Comparison of ENCODE assay signal across 8 cellular contexts in the genomic region with DNA sequence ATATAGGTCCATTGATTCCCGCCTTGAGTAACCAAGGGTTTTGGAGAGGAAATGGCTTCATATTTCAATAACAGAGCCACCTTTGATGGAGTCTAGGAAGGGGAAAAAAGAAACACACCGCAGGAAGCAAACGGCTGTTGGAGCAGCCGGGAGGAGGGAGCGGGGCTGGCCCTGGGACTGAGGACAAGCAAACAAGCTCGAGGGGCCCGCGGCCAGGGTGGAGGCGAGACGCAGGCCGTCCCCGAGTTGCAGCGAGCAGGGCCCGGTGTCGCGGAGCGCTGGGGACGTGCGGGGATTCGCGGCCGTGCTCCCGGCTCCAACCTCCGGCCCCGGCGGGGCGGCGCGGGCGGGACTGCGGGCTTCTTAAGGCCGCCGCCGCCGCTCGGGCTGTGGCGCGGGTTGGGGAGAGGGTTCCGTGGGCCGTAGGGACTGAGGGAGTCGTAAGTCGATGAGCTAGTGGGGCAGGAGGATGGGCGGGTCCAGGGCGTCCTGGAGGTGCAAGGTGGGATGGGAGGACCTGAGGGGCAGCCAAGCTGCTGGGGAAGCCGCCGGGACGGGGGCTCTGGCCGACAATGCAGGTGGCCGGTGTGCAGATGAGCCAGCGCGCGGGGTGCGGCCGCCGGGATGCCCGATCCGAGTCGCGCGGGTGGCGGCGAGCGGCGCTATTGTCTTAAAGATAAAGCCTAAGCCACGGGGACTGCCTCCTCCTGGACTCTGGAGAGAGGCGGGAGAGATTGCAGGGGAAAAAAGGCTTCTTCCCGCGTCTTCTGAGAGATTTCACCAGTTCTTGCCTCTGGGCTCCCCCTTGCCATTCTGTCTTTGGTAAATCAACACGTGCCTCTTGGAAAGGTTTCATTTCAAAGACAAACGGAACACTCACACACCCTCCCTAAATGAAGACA. TPM values are rescaled to one million over a fixed set of nuclear protein-coding genes. Genes with fewer than 3 reads are reported as not detected.
A peak's percentile ranks its signal among the peaks of the same experiment; 100 is the strongest.
DNase-seq lines count a peak whose midpoint lies in the region; ATAC-seq and TF ChIP-seq lines count a peak whose summit lies in the region.

No MANE protein-coding gene starts in this region.

- H3K27ac Mint-ChIP-seq in brain: peak overlapping the region; percentile 47 to 98 (median 93)

- H3K9me3 Mint-ChIP-seq in brain: no peaks in the 10 kb centered on the region

- no peaks in the 10 kb centered on the region for H3K79me2 ChIP-seq in Karpas-422 (ENCODE audit: low read length)

- H3K4me3 ChIP-seq in iPS-18a (ENCODE audit: low read length): peak overlapping the region; percentile 68
- H3K4me3 ChIP-seq in gastrocnemius medialis: peak overlapping the region; percentile 38 to 55 (median 45)
- no peak overlapping the region for H3K4me3 ChIP-seq in Karpas-422 (ENCODE audit: low read length)

- H3K9me3 ChIP-seq in iPS-18a (ENCODE audit: control insufficient read depth, low read depth, low read length) (no peaks in the 10 kb centered on the region), gastrocnemius medialis (no peaks in the 10 kb centered on the region), Karpas-422 (ENCODE audit: low read length) (no peaks in the 10 kb centered on the region)

- TF ChIP-seq CTCF in GM12872 (IDR thresholded peaks at IDR 0.05; ENCODE audit: insufficient read depth, low read depth, low read length) (0 out of 3 replicates have a peak, but pooled peaks have one; percentile 6), brain (conservative IDR thresholded peaks at IDR 0.05) (peak; percentile 67 to 75), gastrocnemius medialis (IDR thresholded peaks at IDR 0.05 in 4 of 5, conservative IDR thresholded peaks at IDR 0.05 in 1 of 5) (no peak)

- peak overlapping the region; percentile 91 to 95 (median 93) for H3K4me3 Mint-ChIP-seq in brain

- no peak overlapping the region for H3K4me2 ChIP-seq in Karpas-422 (ENCODE audit: low read depth, low read length, poor library complexity, severe bottlenecking)

- peaks cover 16% of the 10 kb centered on the region for H3K27me3 Mint-ChIP-seq in brain

- DNase-seq in ACHN (peak; percentile 74), NCI-H526 treated with DMSO at 0.1 percent for 48 hours (lab: John Stamatoyannopoulos, UW) (peak; percentile 55), gastrocnemius medialis (no peak), Karpas-422 (no peak)

- TF ChIP-seq POLR2A in gastrocnemius medialis (IDR thresholded peaks at IDR 0.05): no peak

- H3K27me3 ChIP-seq in iPS-18a (ENCODE audit: control insufficient read depth, insufficient read depth, low read length) (peaks cover 4% of the 10 kb centered on the region), gastrocnemius medialis (peaks cover 26 to 44% (median 28%) of the 10 kb centered on the region in 3 donors), Karpas-422 (ENCODE audit: low read length) (no peaks in the 10 kb centered on the region)

- H3K9ac ChIP-seq in iPS-18a (ENCODE audit: low read length): peak overlapping the region; percentile 70
- H3K9ac ChIP-seq in Karpas-422 (ENCODE audit: low read length): no peak overlapping the region

- intact Hi-C loops in gastrocnemius medialis (cut with DNase I; ENCODE audit: low total_unique reads): no loop called here

- H3K4me1 ChIP-seq in iPS-18a (ENCODE audit: control insufficient read depth, low read depth, low read length) (peaks cover 22% of the 10 kb centered on the region), gastrocnemius medialis (peaks cover 0 to 5% of the 10 kb centered on the region in 2 donors), Karpas-422 (ENCODE audit: low read length) (no peaks in the 10 kb centered on the region)

- H3K9me2 ChIP-seq in Karpas-422 (replicated peaks; ENCODE audit: insufficient read depth, low read length): no peaks in the 10 kb centered on the region

- H4K20me1 ChIP-seq in Karpas-422 (ENCODE audit: insufficient read depth, low read depth, low read length): no peaks in the 10 kb centered on the region

- H3K36me3 ChIP-seq in iPS-18a (ENCODE audit: control insufficient read depth, low read depth, low read length) (no peaks in the 10 kb centered on the region), gastrocnemius medialis (no peaks in the 10 kb centered on the region), Karpas-422 (ENCODE audit: insufficient read depth, low read length) (no peaks in the 10 kb centered on the region)

- peaks cover 42% of the 10 kb centered on the region for H3K4me1 Mint-ChIP-seq in brain

- in situ Hi-C loops in ACHN (cut with HindIII; ENCODE audit: low pct_ligation_motif_present, low pct_unique_long_range_greater_than_20kb, low sequenced_read_pairs): no loop called here
- in situ Hi-C loops in gastrocnemius medialis (cut with MboI; ENCODE audit: low sequenced_read_pairs in 4 of 4): no loop called here

- H2AFZ ChIP-seq in Karpas-422 (ENCODE audit: low read length): no peak overlapping the region

- ATAC-seq in HG03039 (IDR thresholded peaks at IDR 0.05; ENCODE audit: unreplicated experiment) (peak; percentile 64), gastrocnemius medialis (peak in 1 of 2 donors; percentile 11)

- no peaks in the 10 kb centered on the region for H3K36me3 Mint-ChIP-seq in brain

- H3K27ac ChIP-seq in iPS-18a (ENCODE audit: low read length): no peak overlapping the region
- no peak overlapping the region for H3K27ac ChIP-seq in gastrocnemius medialis
- no peak overlapping the region for H3K27ac ChIP-seq in Karpas-422 (ENCODE audit: low read length)

RNA-seq across cellular contexts. Expression of gene HAPLN1, which starts 1.5 kb away (rescaled TPM):
- 0.39 TPM for polyA plus RNA-seq in brain (ENCODE audit: insufficient read depth, low read depth, low replicate concordance)
- not detected for total RNA-seq in gastrocnemius medialis
- total RNA-seq in Karpas-422 (2014; rRNA removed; shearing (Covaris generic); ENCODE audit: low replicate concordance): not detected in 2 replicates

Comparison
In these comparisons a context has a peak if more than half of its experiments do, and no peak if none do; other contexts are left out.
1. DNase-seq: peak in ACHN (single experiment) and NCI-H526 treated with DMSO at 0.1 percent for 48 hours (single experiment); none in gastrocnemius medialis (0 of 2) and Karpas-422 (single experiment).
2. CTCF ChIP-seq: peak in GM12872 (single experiment) and brain (2 of 2); none in gastrocnemius medialis (0 of 5).